In the genomic region with DNA sequence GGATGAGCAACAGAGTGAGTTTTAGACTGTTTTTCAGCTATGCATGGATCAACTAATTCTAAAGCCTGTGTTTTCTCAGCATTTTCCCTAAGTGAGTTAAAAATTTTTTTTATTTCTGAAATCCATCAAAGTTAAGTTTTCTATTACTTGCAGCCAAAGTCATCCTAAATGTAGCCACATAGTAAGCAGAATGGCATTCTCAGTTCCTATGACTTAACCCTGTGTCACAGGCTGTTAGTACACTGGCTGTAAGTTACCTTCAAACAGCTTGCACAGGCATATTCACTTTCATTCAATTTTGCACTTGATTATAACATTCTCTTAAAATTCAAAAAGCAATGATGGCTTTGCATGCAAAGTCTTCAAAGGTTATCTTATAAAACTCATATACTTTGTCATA, we compare ENCODE assay signal across 21 cellular contexts.
"Had no signal": no experiment of that assay in that cellular context is flagged by ENCODE, and none has a peak within 500 bp of the region (broad histone marks: within the 10 kb centered on the region; RNA-seq: fewer than 3 reads in every experiment).

No MANE protein-coding gene starts in this region.

- H3K27ac ChIP-seq: body of pancreas, dorsolateral prefrontal cortex, stomach, testis had no signal

- H3K4me1 ChIP-seq: body of pancreas, stomach, testis had no signal

- H3K9me3 ChIP-seq: testis had no signal

- H3K36me3 Mint-ChIP-seq: activated naive CD8-positive, alpha-beta T cell; stimulated activated effector memory CD8-positive, alpha-beta T cell treated with anti-CD3 and anti-CD28 coated beads, Interleukin-12 subunit alpha, Interleukin-12 subunit beta, amount 100 ng/mL, for 72 hours; type B pancreatic cell had no signal

- H3K27ac Mint-ChIP-seq: activated naive CD8-positive, alpha-beta T cell; endodermal cell; mesothelial cell of epicardium; nephron; stimulated activated effector memory CD8-positive, alpha-beta T cell treated with anti-CD3 and anti-CD28 coated beads, Interleukin-12 subunit alpha, Interleukin-12 subunit beta, amount 100 ng/mL, for 72 hours; type B pancreatic cell had no signal

- DNase-seq: activated CD8-positive, alpha-beta memory T cell treated with anti-CD3 and anti-CD28 coated beads for 24 hours; activated gamma-delta T cell treated with Interleukin-2 at 50 U/mL for 16 hours; body of pancreas; caudate nucleus; dorsolateral prefrontal cortex; endodermal cell; head of caudate nucleus; nucleus accumbens; stimulated activated CD4-positive, alpha-beta T cell treated with anti-CD3 and anti-CD28 coated beads, Interleukin-4, amount 100 ng/mL, for 1 hour; stomach; T1000; testis had no signal

- H3K4me1 Mint-ChIP-seq: endodermal cell; mesothelial cell of epicardium; nephron; stimulated activated effector memory CD8-positive, alpha-beta T cell treated with anti-CD3 and anti-CD28 coated beads, Interleukin-12 subunit alpha, Interleukin-12 subunit beta, amount 100 ng/mL, for 72 hours had no signal

- H3K27me3 ChIP-seq: body of pancreas, stomach, testis had no signal

- H3K27me3 Mint-ChIP-seq: activated naive CD8-positive, alpha-beta T cell had no signal

- H3K4me3 ChIP-seq: body of pancreas, dorsolateral prefrontal cortex, smooth muscle cell, stomach, testis had no signal

- H3K4me2 ChIP-seq: smooth muscle cell had no signal

- H3K36me3 ChIP-seq: stomach had no signal

- ATAC-seq: activated CD4-positive, CD25-positive, alpha-beta regulatory T cell treated with anti-CD3 and anti-CD28 coated beads, Interleukin-2, amount 50 U/mL, for 24 hours; body of pancreas; left lobe of liver; sciatic nerve; stimulated activated effector memory CD8-positive, alpha-beta T cell treated with anti-CD3 and anti-CD28 coated beads, Interleukin-12 subunit alpha, Interleukin-12 subunit beta, amount 100 ng/mL, for 72 hours had no signal

- H3K4me3 Mint-ChIP-seq: activated naive CD8-positive, alpha-beta T cell; endodermal cell; mesothelial cell of epicardium; nephron; stimulated activated effector memory CD8-positive, alpha-beta T cell treated with anti-CD3 and anti-CD28 coated beads, Interleukin-12 subunit alpha, Interleukin-12 subunit beta, amount 100 ng/mL, for 72 hours; type B pancreatic cell had no signal
